ENCODE assay signal across 1 cellular context in the genomic region with DNA sequence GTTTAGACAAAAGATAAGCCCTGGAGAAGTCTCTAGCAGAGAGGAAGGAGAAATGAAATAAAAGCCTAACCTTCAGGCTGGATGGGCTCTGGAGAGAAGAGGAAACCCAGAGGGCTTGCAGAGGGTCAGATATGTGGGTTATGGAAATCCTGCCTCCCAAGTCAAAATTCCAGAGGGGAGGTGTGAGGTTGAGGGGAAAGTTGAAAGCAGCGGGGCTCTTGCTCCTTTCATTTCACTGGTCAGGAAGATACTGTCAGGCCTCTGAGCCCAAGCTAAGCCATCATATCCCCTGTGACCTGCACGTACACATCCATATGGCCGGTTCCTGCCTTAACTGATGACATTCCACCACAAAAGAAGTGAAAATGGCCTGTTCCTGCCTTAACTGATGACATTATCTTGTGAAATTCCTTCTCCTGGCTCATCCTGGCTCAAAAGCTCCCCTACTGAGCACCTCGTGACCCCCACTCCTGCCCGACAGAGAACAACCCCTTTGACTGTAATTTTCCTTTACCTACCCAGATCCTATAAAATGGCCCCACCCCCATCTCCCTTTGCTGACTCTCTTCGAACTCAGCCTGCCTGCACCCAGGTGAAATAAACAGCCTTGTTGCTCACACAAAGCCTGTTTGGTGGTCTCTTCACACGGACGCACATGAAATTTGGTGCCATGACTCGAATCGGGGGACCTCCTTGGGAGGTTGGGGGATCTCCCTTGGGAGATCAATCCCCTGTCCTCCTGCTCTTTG.
TF ChIP-seq lines count a peak whose summit lies in the region.
"Not testable (repeated sequence)": the region's sequence is repeated elsewhere in the genome, so short reads cannot be mapped to it uniquely, and the experiment has no call there.

No MANE protein-coding gene starts in this region.

TF ChIP-seq in K562, 482 proteins besides CTCF, POLR2A, EP300 and RAD21 (continues in another document):
- TF ChIP-seq, protein P1, sequence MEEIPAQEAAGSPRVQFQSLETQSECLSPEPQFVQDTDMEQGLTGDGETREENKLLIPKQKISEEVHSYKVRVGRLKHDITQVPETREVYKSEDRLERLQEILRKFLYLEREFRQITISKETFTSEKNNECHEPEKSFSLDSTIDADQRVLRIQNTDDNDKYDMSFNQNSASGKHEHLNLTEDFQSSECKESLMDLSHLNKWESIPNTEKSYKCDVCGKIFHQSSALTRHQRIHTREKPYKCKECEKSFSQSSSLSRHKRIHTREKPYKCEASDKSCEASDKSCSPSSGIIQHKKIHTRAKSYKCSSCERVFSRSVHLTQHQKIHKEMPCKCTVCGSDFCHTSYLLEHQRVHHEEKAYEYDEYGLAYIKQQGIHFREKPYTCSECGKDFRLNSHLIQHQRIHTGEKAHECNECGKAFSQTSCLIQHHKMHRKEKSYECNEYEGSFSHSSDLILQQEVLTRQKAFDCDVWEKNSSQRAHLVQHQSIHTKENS (CRISPR knock-in tag; IDR thresholded peaks at IDR 0.05) = 0 out of 2 replicates have a peak, but pooled peaks have one; percentile 20
- TF ChIP-seq ETV1 (tag; conservative IDR thresholded peaks at IDR 0.05; ENCODE audit: low read depth) = peak; percentile 33; the same call in 1 of the 2 replicates
- TF ChIP-seq ZNF583 (CRISPR knock-in tag; IDR thresholded peaks at IDR 0.05) = peak; percentile 83; the same call in 1 of the 2 replicates
- TF ChIP-seq CXXC5 (CRISPR knock-in tag; IDR thresholded peaks at IDR 0.05) = peak; percentile 74
- TF ChIP-seq ATF1 (CRISPR knock-in tag; IDR thresholded peaks at IDR 0.05); NR4A1 (CRISPR knock-in tag; IDR thresholded peaks at IDR 0.05); NR2C1 (IDR thresholded peaks at IDR 0.05); MYC (IDR thresholded peaks at IDR 0.05; ENCODE audit: low read depth, low read length): not testable (repeated sequence)
- TF ChIP-seq ATF1 (tag; IDR thresholded peaks at IDR 0.05) = 0 out of 2 replicates have a peak, but pooled peaks have one; percentile 29
- TF ChIP-seq, protein P2, sequence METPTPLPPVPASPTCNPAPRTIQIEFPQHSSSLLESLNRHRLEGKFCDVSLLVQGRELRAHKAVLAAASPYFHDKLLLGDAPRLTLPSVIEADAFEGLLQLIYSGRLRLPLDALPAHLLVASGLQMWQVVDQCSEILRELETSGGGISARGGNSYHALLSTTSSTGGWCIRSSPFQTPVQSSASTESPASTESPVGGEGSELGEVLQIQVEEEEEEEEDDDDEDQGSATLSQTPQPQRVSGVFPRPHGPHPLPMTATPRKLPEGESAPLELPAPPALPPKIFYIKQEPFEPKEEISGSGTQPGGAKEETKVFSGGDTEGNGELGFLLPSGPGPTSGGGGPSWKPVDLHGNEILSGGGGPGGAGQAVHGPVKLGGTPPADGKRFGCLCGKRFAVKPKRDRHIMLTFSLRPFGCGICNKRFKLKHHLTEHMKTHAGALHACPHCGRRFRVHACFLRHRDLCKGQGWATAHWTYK (CRISPR knock-in tag; IDR thresholded peaks at IDR 0.05) = peak; percentile 82
- TF ChIP-seq, protein P3, sequence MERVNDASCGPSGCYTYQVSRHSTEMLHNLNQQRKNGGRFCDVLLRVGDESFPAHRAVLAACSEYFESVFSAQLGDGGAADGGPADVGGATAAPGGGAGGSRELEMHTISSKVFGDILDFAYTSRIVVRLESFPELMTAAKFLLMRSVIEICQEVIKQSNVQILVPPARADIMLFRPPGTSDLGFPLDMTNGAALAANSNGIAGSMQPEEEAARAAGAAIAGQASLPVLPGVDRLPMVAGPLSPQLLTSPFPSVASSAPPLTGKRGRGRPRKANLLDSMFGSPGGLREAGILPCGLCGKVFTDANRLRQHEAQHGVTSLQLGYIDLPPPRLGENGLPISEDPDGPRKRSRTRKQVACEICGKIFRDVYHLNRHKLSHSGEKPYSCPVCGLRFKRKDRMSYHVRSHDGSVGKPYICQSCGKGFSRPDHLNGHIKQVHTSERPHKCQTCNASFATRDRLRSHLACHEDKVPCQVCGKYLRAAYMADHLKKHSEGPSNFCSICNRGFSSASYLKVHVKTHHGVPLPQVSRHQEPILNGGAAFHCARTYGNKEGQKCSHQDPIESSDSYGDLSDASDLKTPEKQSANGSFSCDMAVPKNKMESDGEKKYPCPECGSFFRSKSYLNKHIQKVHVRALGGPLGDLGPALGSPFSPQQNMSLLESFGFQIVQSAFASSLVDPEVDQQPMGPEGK (CRISPR knock-in tag; IDR thresholded peaks at IDR 0.05; ENCODE audit: borderline replicate concordance) = 0 out of 2 replicates have a peak, but pooled peaks have one; percentile 44
- TF ChIP-seq DDX20 (tag; IDR thresholded peaks at IDR 0.05; ENCODE audit: low read depth) = 0 out of 2 replicates have a peak, but pooled peaks have one; percentile 34
- peak; percentile 58 for TF ChIP-seq NFRKB (IDR thresholded peaks at IDR 0.05; ENCODE audit: low read depth)
- peak; percentile 91 for TF ChIP-seq NR4A1 (tag; IDR thresholded peaks at IDR 0.05)
- 0 out of 2 replicates have a peak, but pooled peaks have one; percentile 41 for TF ChIP-seq BACH1 (tag; IDR thresholded peaks at IDR 0.05)
- TF ChIP-seq, protein P4, sequence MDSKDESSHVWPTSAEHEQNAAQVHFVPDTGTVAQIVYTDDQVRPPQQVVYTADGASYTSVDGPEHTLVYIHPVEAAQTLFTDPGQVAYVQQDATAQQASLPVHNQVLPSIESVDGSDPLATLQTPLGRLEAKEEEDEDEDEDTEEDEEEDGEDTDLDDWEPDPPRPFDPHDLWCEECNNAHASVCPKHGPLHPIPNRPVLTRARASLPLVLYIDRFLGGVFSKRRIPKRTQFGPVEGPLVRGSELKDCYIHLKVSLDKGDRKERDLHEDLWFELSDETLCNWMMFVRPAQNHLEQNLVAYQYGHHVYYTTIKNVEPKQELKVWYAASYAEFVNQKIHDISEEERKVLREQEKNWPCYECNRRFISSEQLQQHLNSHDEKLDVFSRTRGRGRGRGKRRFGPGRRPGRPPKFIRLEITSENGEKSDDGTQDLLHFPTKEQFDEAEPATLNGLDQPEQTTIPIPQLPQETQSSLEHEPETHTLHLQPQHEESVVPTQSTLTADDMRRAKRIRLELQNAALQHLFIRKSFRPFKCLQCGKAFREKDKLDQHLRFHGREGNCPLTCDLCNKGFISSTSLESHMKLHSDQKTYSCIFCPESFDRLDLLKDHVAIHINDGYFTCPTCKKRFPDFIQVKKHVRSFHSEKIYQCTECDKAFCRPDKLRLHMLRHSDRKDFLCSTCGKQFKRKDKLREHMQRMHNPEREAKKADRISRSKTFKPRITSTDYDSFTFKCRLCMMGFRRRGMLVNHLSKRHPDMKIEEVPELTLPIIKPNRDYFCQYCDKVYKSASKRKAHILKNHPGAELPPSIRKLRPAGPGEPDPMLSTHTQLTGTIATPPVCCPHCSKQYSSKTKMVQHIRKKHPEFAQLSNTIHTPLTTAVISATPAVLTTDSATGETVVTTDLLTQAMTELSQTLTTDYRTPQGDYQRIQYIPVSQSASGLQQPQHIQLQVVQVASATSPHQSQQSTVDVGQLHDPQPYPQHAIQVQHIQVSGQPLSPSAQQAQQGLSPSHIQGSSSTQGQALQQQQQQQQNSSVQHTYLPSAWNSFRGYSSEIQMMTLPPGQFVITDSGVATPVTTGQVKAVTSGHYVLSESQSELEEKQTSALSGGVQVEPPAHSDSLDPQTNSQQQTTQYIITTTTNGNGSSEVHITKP (IDR thresholded peaks at IDR 0.05; ENCODE audit: partially characterized antibody) = peak; percentile 40
- peak; percentile 72; the same call in 1 of the 2 replicates for TF ChIP-seq GTF2E2 (tag; IDR thresholded peaks at IDR 0.05)
- TF ChIP-seq NR2C1 (tag; IDR thresholded peaks at IDR 0.05) = peak; percentile 35; the same call in 1 of the 2 replicates
- peak in 1 of 2 experiments; percentile 57; a peak in 1 of 4 replicates for TF ChIP-seq FOXK2 (conservative IDR thresholded peaks at IDR 0.05 in 1 of 2, IDR thresholded peaks at IDR 0.05 in 1 of 2; ENCODE audit: low read depth in 2 of 2)
- peak; percentile 74; the same call in 1 of the 2 replicates for TF ChIP-seq ZBTB17 (CRISPR knock-in tag; IDR thresholded peaks at IDR 0.05)
- TF ChIP-seq TEAD2 (tag; IDR thresholded peaks at IDR 0.05) = peak; percentile 55; the same call in 1 of the 2 replicates
- TF ChIP-seq, protein P5, sequence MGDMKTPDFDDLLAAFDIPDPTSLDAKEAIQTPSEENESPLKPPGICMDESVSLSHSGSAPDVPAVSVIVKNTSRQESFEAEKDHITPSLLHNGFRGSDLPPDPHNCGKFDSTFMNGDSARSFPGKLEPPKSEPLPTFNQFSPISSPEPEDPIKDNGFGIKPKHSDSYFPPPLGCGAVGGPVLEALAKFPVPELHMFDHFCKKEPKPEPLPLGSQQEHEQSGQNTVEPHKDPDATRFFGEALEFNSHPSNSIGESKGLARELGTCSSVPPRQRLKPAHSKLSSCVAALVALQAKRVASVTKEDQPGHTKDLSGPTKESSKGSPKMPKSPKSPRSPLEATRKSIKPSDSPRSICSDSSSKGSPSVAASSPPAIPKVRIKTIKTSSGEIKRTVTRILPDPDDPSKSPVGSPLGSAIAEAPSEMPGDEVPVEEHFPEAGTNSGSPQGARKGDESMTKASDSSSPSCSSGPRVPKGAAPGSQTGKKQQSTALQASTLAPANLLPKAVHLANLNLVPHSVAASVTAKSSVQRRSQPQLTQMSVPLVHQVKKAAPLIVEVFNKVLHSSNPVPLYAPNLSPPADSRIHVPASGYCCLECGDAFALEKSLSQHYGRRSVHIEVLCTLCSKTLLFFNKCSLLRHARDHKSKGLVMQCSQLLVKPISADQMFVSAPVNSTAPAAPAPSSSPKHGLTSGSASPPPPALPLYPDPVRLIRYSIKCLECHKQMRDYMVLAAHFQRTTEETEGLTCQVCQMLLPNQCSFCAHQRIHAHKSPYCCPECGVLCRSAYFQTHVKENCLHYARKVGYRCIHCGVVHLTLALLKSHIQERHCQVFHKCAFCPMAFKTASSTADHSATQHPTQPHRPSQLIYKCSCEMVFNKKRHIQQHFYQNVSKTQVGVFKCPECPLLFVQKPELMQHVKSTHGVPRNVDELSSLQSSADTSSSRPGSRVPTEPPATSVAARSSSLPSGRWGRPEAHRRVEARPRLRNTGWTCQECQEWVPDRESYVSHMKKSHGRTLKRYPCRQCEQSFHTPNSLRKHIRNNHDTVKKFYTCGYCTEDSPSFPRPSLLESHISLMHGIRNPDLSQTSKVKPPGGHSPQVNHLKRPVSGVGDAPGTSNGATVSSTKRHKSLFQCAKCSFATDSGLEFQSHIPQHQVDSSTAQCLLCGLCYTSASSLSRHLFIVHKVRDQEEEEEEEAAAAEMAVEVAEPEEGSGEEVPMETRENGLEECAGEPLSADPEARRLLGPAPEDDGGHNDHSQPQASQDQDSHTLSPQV (IDR thresholded peaks at IDR 0.05) = peak; percentile 85
- TF ChIP-seq CTBP1 (IDR thresholded peaks at IDR 0.05; ENCODE audit: borderline replicate concordance) = peak; percentile 50
- TF ChIP-seq MYC (CRISPR knock-in tag; IDR thresholded peaks at IDR 0.05; ENCODE audit: borderline replicate concordance, low read depth) = peak; percentile 77; the same call in 1 of the 2 replicates
- peak; percentile 95 to 99 for TF ChIP-seq ARNT (IDR thresholded peaks at IDR 0.05)
- peak; percentile 55; the same call in 1 of the 2 replicates for TF ChIP-seq ATF7 (IDR thresholded peaks at IDR 0.05)
- TF ChIP-seq, protein P6, sequence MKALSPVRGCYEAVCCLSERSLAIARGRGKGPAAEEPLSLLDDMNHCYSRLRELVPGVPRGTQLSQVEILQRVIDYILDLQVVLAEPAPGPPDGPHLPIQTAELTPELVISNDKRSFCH (CRISPR knock-in tag; IDR thresholded peaks at IDR 0.05) = not testable (repeated sequence)
- TF ChIP-seq, protein P6 (tag; IDR thresholded peaks at IDR 0.05) = peak; percentile 70; the same call in 1 of the 2 replicates
- TF ChIP-seq, protein P7, sequence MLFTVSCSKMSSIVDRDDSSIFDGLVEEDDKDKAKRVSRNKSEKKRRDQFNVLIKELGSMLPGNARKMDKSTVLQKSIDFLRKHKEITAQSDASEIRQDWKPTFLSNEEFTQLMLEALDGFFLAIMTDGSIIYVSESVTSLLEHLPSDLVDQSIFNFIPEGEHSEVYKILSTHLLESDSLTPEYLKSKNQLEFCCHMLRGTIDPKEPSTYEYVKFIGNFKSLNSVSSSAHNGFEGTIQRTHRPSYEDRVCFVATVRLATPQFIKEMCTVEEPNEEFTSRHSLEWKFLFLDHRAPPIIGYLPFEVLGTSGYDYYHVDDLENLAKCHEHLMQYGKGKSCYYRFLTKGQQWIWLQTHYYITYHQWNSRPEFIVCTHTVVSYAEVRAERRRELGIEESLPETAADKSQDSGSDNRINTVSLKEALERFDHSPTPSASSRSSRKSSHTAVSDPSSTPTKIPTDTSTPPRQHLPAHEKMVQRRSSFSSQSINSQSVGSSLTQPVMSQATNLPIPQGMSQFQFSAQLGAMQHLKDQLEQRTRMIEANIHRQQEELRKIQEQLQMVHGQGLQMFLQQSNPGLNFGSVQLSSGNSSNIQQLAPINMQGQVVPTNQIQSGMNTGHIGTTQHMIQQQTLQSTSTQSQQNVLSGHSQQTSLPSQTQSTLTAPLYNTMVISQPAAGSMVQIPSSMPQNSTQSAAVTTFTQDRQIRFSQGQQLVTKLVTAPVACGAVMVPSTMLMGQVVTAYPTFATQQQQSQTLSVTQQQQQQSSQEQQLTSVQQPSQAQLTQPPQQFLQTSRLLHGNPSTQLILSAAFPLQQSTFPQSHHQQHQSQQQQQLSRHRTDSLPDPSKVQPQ (CRISPR knock-in tag; IDR thresholded peaks at IDR 0.05; ENCODE audit: borderline replicate concordance) = peak; percentile 50; the same call in 1 of the 2 replicates
- TF ChIP-seq, protein P8, sequence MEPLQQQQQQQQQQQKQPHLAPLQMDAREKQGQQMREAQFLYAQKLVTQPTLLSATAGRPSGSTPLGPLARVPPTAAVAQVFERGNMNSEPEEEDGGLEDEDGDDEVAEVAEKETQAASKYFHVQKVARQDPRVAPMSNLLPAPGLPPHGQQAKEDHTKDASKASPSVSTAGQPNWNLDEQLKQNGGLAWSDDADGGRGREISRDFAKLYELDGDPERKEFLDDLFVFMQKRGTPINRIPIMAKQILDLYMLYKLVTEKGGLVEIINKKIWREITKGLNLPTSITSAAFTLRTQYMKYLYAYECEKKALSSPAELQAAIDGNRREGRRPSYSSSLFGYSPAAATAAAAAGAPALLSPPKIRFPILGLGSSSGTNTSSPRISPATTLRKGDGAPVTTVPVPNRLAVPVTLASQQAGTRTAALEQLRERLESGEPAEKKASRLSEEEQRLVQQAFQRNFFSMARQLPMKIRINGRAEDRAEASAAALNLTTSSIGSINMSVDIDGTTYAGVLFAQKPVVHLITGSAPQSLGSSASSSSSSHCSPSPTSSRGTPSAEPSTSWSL (CRISPR knock-in tag; IDR thresholded peaks at IDR 0.05; ENCODE audit: borderline replicate concordance) = peak; percentile 66; the same call in 1 of the 2 replicates
- TF ChIP-seq PTTG1 (tag; IDR thresholded peaks at IDR 0.05; ENCODE audit: low read depth) = peak; percentile 58; the same call in 1 of the 2 replicates
- TF ChIP-seq DMBX1 (CRISPR knock-in tag; IDR thresholded peaks at IDR 0.05; ENCODE audit: borderline replicate concordance) = peak; percentile 89; the same call in 1 of the 2 replicates
- peak; percentile 55; the same call in 1 of the 2 replicates for TF ChIP-seq ZFP1 (CRISPR knock-in tag; IDR thresholded peaks at IDR 0.05)
- 0 out of 2 replicates have a peak, but pooled peaks have one; percentile 11 for TF ChIP-seq ZNF75A (CRISPR knock-in tag; IDR thresholded peaks at IDR 0.05)
- peak; percentile 67 for TF ChIP-seq RBFOX2 (IDR thresholded peaks at IDR 0.05; ENCODE audit: low read depth, low read length)
- peak; percentile 61; the same call in 1 of the 2 replicates for TF ChIP-seq ZNF175 (CRISPR knock-in tag; IDR thresholded peaks at IDR 0.05; ENCODE audit: low read depth)
- TF ChIP-seq MAZ (CRISPR knock-in tag; conservative IDR thresholded peaks at IDR 0.05 in 1 of 2, IDR thresholded peaks at IDR 0.05 in 1 of 2) = 0 out of 4 replicates have a peak, but pooled peaks of 1 of the 2 experiments have one; percentile 60
